1 cellular context compared by ENCODE assay signal in the genomic region with DNA sequence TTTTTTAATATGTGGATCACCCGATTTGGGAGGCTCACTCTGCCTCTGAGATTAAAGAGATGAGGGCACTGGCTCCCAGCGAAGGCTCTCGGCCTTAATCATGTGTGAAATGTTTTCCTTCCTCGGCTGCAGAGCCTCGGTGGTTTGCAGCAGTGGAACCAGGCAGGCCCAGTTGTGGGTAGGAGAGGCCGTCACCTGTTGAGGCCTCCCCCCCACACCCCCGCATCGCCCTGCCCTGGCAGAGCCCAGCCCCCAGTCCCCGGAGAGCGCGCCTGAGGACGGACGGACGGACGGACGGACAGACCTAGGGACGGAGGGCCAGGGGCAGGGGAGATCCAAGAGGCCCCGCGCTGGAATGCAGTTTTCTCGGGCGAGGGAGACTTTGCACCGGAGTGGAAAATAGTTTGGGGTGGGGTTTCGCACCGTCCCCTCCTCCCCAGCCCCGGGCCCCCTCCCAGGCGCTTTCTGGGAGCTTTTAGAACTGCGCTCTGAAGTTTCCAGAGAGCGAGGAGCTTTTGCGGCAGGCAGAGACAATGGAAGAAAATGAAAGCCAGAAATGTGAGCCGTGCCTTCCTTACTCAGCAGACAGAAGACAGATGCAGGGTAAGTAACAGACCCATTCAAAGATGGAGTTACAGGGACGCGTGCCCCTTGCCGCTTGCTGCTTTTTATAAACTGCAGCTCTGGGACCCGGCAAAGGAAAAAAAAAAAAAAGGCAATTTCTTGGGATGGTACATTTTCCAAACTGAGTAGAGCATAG.
TF ChIP-seq lines count a peak whose summit lies in the region.

A gene with protein sequence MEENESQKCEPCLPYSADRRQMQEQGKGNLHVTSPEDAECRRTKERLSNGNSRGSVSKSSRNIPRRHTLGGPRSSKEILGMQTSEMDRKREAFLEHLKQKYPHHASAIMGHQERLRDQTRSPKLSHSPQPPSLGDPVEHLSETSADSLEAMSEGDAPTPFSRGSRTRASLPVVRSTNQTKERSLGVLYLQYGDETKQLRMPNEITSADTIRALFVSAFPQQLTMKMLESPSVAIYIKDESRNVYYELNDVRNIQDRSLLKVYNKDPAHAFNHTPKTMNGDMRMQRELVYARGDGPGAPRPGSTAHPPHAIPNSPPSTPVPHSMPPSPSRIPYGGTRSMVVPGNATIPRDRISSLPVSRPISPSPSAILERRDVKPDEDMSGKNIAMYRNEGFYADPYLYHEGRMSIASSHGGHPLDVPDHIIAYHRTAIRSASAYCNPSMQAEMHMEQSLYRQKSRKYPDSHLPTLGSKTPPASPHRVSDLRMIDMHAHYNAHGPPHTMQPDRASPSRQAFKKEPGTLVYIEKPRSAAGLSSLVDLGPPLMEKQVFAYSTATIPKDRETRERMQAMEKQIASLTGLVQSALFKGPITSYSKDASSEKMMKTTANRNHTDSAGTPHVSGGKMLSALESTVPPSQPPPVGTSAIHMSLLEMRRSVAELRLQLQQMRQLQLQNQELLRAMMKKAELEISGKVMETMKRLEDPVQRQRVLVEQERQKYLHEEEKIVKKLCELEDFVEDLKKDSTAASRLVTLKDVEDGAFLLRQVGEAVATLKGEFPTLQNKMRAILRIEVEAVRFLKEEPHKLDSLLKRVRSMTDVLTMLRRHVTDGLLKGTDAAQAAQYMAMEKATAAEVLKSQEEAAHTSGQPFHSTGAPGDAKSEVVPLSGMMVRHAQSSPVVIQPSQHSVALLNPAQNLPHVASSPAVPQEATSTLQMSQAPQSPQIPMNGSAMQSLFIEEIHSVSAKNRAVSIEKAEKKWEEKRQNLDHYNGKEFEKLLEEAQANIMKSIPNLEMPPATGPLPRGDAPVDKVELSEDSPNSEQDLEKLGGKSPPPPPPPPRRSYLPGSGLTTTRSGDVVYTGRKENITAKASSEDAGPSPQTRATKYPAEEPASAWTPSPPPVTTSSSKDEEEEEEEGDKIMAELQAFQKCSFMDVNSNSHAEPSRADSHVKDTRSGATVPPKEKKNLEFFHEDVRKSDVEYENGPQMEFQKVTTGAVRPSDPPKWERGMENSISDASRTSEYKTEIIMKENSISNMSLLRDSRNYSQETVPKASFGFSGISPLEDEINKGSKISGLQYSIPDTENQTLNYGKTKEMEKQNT (N-terminal part only) (plus strand): TSS at position 478 of the 760 bp plus-strand sequence. CDS start 56 bp downstream, at position 534.

TF ChIP-seq in GM12878, 131 proteins besides CTCF, POLR2A, EP300 and RAD21:
- peak in 1 of 2 experiments; percentile 48; a peak in 1 of 3 replicates for TF ChIP-seq EGR1 (IDR thresholded peaks at IDR 0.05; ENCODE audit: borderline replicate concordance in 1 of 2, low read depth in 2 of 2, low read length in 2 of 2)
- no peak for TF ChIP-seq FOS (IDR thresholded peaks at IDR 0.05; ENCODE audit: borderline replicate concordance, extremely low read depth, insufficient read length)
- TF ChIP-seq POLR2AphosphoS5 (IDR thresholded peaks at IDR 0.05; ENCODE audit: low read length) = no peak
- 0 out of 2 replicates have a peak, but pooled peaks have one; percentile 34 for TF ChIP-seq IKZF1 (conservative IDR thresholded peaks at IDR 0.05)
TF ChIP-seq in GM12878: peak in this region for 2.
